ENCODE assay signal across 19 cellular contexts in the genomic region with DNA sequence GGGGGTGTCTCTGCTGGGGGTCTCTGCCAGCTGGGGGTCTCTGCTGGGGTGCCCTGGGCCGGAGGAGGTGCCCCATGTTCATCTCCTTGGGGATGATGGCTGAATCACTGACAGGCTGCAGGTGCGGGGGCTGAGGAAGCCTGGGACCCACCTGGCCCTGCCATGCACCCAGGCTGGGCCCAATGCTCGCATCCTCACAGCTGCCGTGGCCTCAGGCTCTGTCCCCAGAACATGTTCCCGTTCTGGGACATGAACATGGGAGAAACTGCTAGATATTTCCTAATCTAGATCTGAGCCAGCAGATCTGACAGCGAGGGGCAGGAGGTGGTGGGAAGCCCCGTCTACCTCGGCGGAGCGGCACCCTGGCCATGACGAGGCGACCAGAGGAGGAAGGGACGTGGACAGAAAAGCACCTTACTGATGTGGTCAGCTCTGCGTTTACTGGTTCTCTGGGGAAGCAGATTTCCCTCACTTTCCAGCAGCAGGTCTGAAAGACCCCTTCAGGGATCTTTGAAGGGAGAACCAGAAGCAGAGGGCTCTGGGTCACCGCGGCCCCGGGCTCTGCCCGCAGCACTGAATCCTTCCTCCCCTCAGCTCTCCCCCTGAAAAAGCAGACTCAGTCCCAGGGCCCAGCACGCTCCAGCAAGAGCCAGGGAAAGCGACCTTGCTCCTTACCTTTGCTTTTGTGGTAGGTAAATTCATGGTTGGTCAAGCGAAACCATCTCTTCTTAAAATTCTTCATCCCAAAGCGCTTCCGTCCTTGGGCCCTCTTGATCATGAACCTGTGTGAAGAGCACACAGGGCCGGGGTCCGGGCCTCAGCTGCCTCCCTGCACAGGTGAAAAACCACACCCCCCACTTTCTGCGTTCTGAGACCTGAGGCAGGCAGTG. TPM values are rescaled to one million over a fixed set of nuclear protein-coding genes. Genes with fewer than 3 reads are reported as not detected.
DNase-seq lines count a peak whose midpoint lies in the region; ATAC-seq and TF ChIP-seq lines count a peak whose summit lies in the region.
"Had no signal": no experiment of that assay in that cellular context is flagged by ENCODE, and none has a peak within 500 bp of the region (broad histone marks: within the 10 kb centered on the region; RNA-seq: fewer than 3 reads in every experiment).

No MANE protein-coding gene starts in this region.

- peaks cover 8 to 12% of the 10 kb centered on the region in 2 donors for H3K4me1 Mint-ChIP-seq in natural killer cell treated with Interleukin-12 subunit alpha and Interleukin-12 subunit beta and Interleukin-15 and Interleukin-18, amount 100 ng/mL, for 72 hours (ENCODE audit: low read depth in 2 of 2)
- H3K4me1 Mint-ChIP-seq in natural killer cell: peaks cover 6 to 20% of the 10 kb centered on the region in 2 donors
- no peaks in the 10 kb centered on the region for H3K4me1 Mint-ChIP-seq in neural crest cell
- H3K4me1 Mint-ChIP-seq in activated CD8-positive, alpha-beta memory T cell treated with anti-CD3 and anti-CD28 coated beads, Interleukin-2, amount 10 ng/mL, durations not matched to agents 7 days and 5 days: no peaks in the 10 kb centered on the region

- ATAC-seq in natural killer cell treated with Interleukin-12 subunit alpha and Interleukin-12 subunit beta and Interleukin-15 and Interleukin-18, amount 100 ng/mL, for 72 hours: no peak
- ATAC-seq in natural killer cell (no peak), RWPE2 (ENCODE audit: low read depth) (no peak)
- no peak for ATAC-seq in activated CD8-positive, alpha-beta memory T cell treated with anti-CD3 and anti-CD28 coated beads, Interleukin-2, amount 10 ng/mL, durations not matched to agents 7 days and 5 days
- ATAC-seq: GM12878 had no signal

- H3K27me3 Mint-ChIP-seq in natural killer cell treated with Interleukin-12 subunit alpha and Interleukin-12 subunit beta and Interleukin-15 and Interleukin-18, amount 100 ng/mL, for 72 hours: no peaks in the 10 kb centered on the region
- H3K27me3 Mint-ChIP-seq in natural killer cell (ENCODE audit: low read depth in 2 of 2) (no peaks in the 10 kb centered on the region), neural crest cell (ENCODE audit: low read depth) (no peaks in the 10 kb centered on the region)
- no peaks in the 10 kb centered on the region for H3K27me3 Mint-ChIP-seq in activated CD8-positive, alpha-beta memory T cell treated with anti-CD3 and anti-CD28 coated beads, Interleukin-2, amount 10 ng/mL, durations not matched to agents 7 days and 5 days

- no peak overlapping the region for H3K27ac ChIP-seq in RWPE2 (ENCODE audit: poor library complexity, severe bottlenecking)

- no peaks in the 10 kb centered on the region for H3K36me3 Mint-ChIP-seq in natural killer cell treated with Interleukin-12 subunit alpha and Interleukin-12 subunit beta and Interleukin-15 and Interleukin-18, amount 100 ng/mL, for 72 hours
- no peaks in the 10 kb centered on the region for H3K36me3 Mint-ChIP-seq in natural killer cell
- H3K36me3 Mint-ChIP-seq in neural crest cell (ENCODE audit: low read depth): peaks cover 2% of the 10 kb centered on the region
- no peaks in the 10 kb centered on the region for H3K36me3 Mint-ChIP-seq in activated CD8-positive, alpha-beta memory T cell treated with anti-CD3 and anti-CD28 coated beads, Interleukin-2, amount 10 ng/mL, durations not matched to agents 7 days and 5 days

- intact Hi-C loops in natural killer cell (cut with micrococcal nuclease): no loop called here

- H3K27ac Mint-ChIP-seq in natural killer cell treated with Interleukin-12 subunit alpha and Interleukin-12 subunit beta and Interleukin-15 and Interleukin-18, amount 100 ng/mL, for 72 hours: no peak overlapping the region
- H3K27ac Mint-ChIP-seq in natural killer cell (peak overlapping the region in 1 of 2 donors; percentile 18), neural crest cell (ENCODE audit: unreplicated experiment) (peak overlapping the region; percentile 63)
- no peak overlapping the region for H3K27ac Mint-ChIP-seq in activated CD8-positive, alpha-beta memory T cell treated with anti-CD3 and anti-CD28 coated beads, Interleukin-2, amount 10 ng/mL, durations not matched to agents 7 days and 5 days

- H3K9me3 Mint-ChIP-seq in natural killer cell treated with Interleukin-12 subunit alpha and Interleukin-12 subunit beta and Interleukin-15 and Interleukin-18, amount 100 ng/mL, for 72 hours: no peaks in the 10 kb centered on the region
- H3K9me3 Mint-ChIP-seq in natural killer cell (no peaks in the 10 kb centered on the region), neural crest cell (no peaks in the 10 kb centered on the region)
- no peaks in the 10 kb centered on the region for H3K9me3 Mint-ChIP-seq in activated CD8-positive, alpha-beta memory T cell treated with anti-CD3 and anti-CD28 coated beads, Interleukin-2, amount 10 ng/mL, durations not matched to agents 7 days and 5 days (ENCODE audit: low read depth)

- no peaks in the 10 kb centered on the region for H3K27me3 ChIP-seq in RWPE2 (ENCODE audit: insufficient read depth, poor library complexity, severe bottlenecking)
- H3K27me3 ChIP-seq: BE2C had no signal

- no peak for TF ChIP-seq CTCF in natural killer cell (IDR thresholded peaks at IDR 0.05)
- no peak for TF ChIP-seq CTCF in RWPE2 (IDR thresholded peaks at IDR 0.05; ENCODE audit: poor library complexity, severe bottlenecking)
- TF ChIP-seq CTCF in neural crest cell (conservative IDR thresholded peaks at IDR 0.05): no peak

- H3K9me3 ChIP-seq in RWPE2 (ENCODE audit: severe bottlenecking): no peaks in the 10 kb centered on the region
- H3K9me3 ChIP-seq: BE2C, Caco-2 had no signal

- peak; percentile 53 for DNase-seq in natural killer cell treated with Interleukin-12 subunit alpha and Interleukin-12 subunit beta and Interleukin-15 and Interleukin-18, amount 100 ng/mL, for 72 hours (ENCODE audit: low spot score)
- DNase-seq in natural killer cell (no peak), RWPE2 (ENCODE audit: low spot score) (peak; percentile 41), neural crest cell (ENCODE audit: low read depth, low spot score) (no peak), HT-29 (ENCODE audit: low spot score) (no peak), hepatic stellate cell (ENCODE audit: low spot score) (no peak)
- no peak for DNase-seq in activated CD8-positive, alpha-beta memory T cell treated with anti-CD3 and anti-CD28 coated beads, Interleukin-2, amount 10 ng/mL, durations not matched to agents 7 days and 5 days
- DNase-seq: BE2C, Caco-2, DMS53, HCEC 1CT, KBM-7, NCI-H1048, NCI-H146, NCI-H226, NCI-H526 treated with DMSO at 0.1 percent for 48 hours had no signal

- no peak overlapping the region for H3K4me3 Mint-ChIP-seq in natural killer cell treated with Interleukin-12 subunit alpha and Interleukin-12 subunit beta and Interleukin-15 and Interleukin-18, amount 100 ng/mL, for 72 hours
- H3K4me3 Mint-ChIP-seq in natural killer cell (no peak overlapping the region), neural crest cell (no peak overlapping the region)
- H3K4me3 Mint-ChIP-seq in activated CD8-positive, alpha-beta memory T cell treated with anti-CD3 and anti-CD28 coated beads, Interleukin-2, amount 10 ng/mL, durations not matched to agents 7 days and 5 days: no peak overlapping the region

- CTCF ChIA-PET in activated CD8-positive, alpha-beta memory T cell treated with anti-CD3 and anti-CD28 coated beads, Interleukin-2, amount 10 ng/mL, durations not matched to agents 7 days and 5 days (lab: Charles Lee): no interaction called here

- no peaks in the 10 kb centered on the region for H3K4me1 ChIP-seq in RWPE2 (ENCODE audit: insufficient read depth, poor library complexity, severe bottlenecking)

- H3K36me3 ChIP-seq in RWPE2 (ENCODE audit: low read depth): no peaks in the 10 kb centered on the region

- no peak overlapping the region for H3K4me3 ChIP-seq in RWPE2 (ENCODE audit: severe bottlenecking)
- H3K4me3 ChIP-seq: GM12878 had no signal

RNA-seq across cellular contexts. Expression of gene C13orf46, which starts 26.5 kb away (rescaled TPM):
- total RNA-seq in natural killer cell treated with Interleukin-12 subunit alpha and Interleukin-12 subunit beta and Interleukin-15 and Interleukin-18, amount 100 ng/mL, for 72 hours: 1 to 10 TPM in 1 of 2 donors, under 1 TPM in 1; 0.64 to 1.4 TPM
- total RNA-seq in natural killer cell (10 to 100 TPM; 21.1 to 23.9 (median 23.5) TPM), neural crest cell (0.66 and 1.9 TPM in 2 replicates)
- 1 to 10 TPM in 1 of 2 experiments, under 1 TPM in 1; 0.37 to 2.3 TPM for total RNA-seq in activated CD8-positive, alpha-beta memory T cell treated with anti-CD3 and anti-CD28 coated beads, Interleukin-2, amount 10 ng/mL, durations not matched to agents 7 days and 5 days
- 0.38 and 0.60 TPM in 2 replicates for total RNA-seq in HT-29 (2014; rRNA removed; shearing (Covaris generic))
- total RNA-seq: Caco-2, RPMI7951, SK-MEL-5 had no signal

Comparison
In these comparisons a context has a peak if more than half of its experiments do, and no peak if none do; other contexts are left out.
1. DNase-seq: peak in natural killer cell treated with Interleukin-12 subunit alpha and Interleukin-12 subunit beta and Interleukin-15 and Interleukin-18, amount 100 ng/mL, for 72 hours (single experiment) and RWPE2 (single experiment); none in natural killer cell (single experiment), neural crest cell (single experiment), activated CD8-positive, alpha-beta memory T cell treated with anti-CD3 and anti-CD28 coated beads, Interleukin-2, amount 10 ng/mL, durations not matched to agents 7 days and 5 days (single experiment), HT-29 (single experiment) and hepatic stellate cell (single experiment).